In the genomic region with DNA sequence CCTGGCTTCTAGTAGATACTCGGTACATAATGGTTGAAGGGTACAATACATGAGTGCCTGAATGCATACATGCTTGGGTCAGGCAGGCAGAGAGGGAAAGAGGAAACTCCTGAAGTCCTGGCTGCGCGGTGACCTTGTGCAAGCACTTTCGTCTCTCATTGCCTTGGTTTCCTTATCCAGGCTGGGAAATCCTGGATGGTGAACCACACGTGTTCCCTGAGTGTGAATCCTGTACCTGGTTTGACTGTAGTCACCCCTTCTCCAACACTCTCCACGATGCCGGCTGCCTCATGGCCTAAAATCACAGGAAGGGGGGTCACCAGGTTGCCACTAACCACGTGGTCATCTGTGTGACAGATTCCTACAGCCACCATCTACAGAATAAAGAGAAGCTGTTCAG, we compare ENCODE assay signal across 15 cellular contexts. TPM values are rescaled to one million over a fixed set of nuclear protein-coding genes. Genes with fewer than 3 reads are reported as not detected.
"Had no signal": no experiment of that assay in that cellular context is flagged by ENCODE, and none has a peak within 500 bp of the region (broad histone marks: within the 10 kb centered on the region; RNA-seq: fewer than 3 reads in every experiment).

No MANE protein-coding gene starts in this region.

RNA-seq across cellular contexts. Expression of a gene that starts 3.4 kb away (rescaled TPM):
- total RNA-seq: activated CD4-positive, alpha-beta memory T cell treated with anti-CD3 and anti-CD28 coated beads, Interleukin-2, amount 10 ng/mL, durations not matched to agents 7 days and 5 days; activated CD4-positive, alpha-beta T cell treated with anti-CD3 and anti-CD28 coated beads, Interleukin-2, amount 10 ng/mL, durations not matched to agents 7 days and 5 days; activated naive CD8-positive, alpha-beta T cell treated with anti-CD3 and anti-CD28 coated beads, Interleukin-2, amount 10 ng/mL, durations not matched to agents 7 days and 5 days; cardiac muscle cell; epithelial cell of proximal tubule; foreskin keratinocyte; glomerular endothelial cell; SK-MEL-5; T-helper 2 cell treated with Interferon-gamma antibody and Interleukin-4, amounts not matched to agents 100 ng/mL and 5 ng/mL, for 36 hours had no signal
- polyA plus RNA-seq: cardiac muscle cell, foreskin keratinocyte, mammary epithelial cell had no signal

RNA-seq across cellular contexts. Expression of a gene that starts 27.0 kb away (rescaled TPM):
- total RNA-seq: activated CD4-positive, alpha-beta memory T cell treated with anti-CD3 and anti-CD28 coated beads, Interleukin-2, amount 10 ng/mL, durations not matched to agents 7 days and 5 days; activated CD4-positive, alpha-beta T cell treated with anti-CD3 and anti-CD28 coated beads, Interleukin-2, amount 10 ng/mL, durations not matched to agents 7 days and 5 days; activated naive CD8-positive, alpha-beta T cell treated with anti-CD3 and anti-CD28 coated beads, Interleukin-2, amount 10 ng/mL, durations not matched to agents 7 days and 5 days; cardiac muscle cell; dorsolateral prefrontal cortex; epithelial cell of proximal tubule; foreskin keratinocyte; glomerular endothelial cell; kidney epithelial cell; mammary epithelial cell; right atrium auricular region; SK-MEL-5; T-helper 2 cell treated with Interferon-gamma antibody and Interleukin-4, amounts not matched to agents 100 ng/mL and 5 ng/mL, for 36 hours; WTC11 had no signal
- polyA plus RNA-seq: cardiac muscle cell, foreskin keratinocyte, heart right ventricle, mammary epithelial cell had no signal

RNA-seq across cellular contexts. Expression of a gene that starts 34.7 kb away (rescaled TPM):
- total RNA-seq: activated CD4-positive, alpha-beta memory T cell treated with anti-CD3 and anti-CD28 coated beads, Interleukin-2, amount 10 ng/mL, durations not matched to agents 7 days and 5 days; activated CD4-positive, alpha-beta T cell treated with anti-CD3 and anti-CD28 coated beads, Interleukin-2, amount 10 ng/mL, durations not matched to agents 7 days and 5 days; activated naive CD8-positive, alpha-beta T cell treated with anti-CD3 and anti-CD28 coated beads, Interleukin-2, amount 10 ng/mL, durations not matched to agents 7 days and 5 days; cardiac muscle cell; epithelial cell of proximal tubule; foreskin keratinocyte; glomerular endothelial cell; mammary epithelial cell; SK-MEL-5; T-helper 2 cell treated with Interferon-gamma antibody and Interleukin-4, amounts not matched to agents 100 ng/mL and 5 ng/mL, for 36 hours had no signal
- polyA plus RNA-seq: cardiac muscle cell, foreskin keratinocyte, mammary epithelial cell had no signal
